Comparison of ENCODE assay signal across 28 cellular contexts in the genomic region with DNA sequence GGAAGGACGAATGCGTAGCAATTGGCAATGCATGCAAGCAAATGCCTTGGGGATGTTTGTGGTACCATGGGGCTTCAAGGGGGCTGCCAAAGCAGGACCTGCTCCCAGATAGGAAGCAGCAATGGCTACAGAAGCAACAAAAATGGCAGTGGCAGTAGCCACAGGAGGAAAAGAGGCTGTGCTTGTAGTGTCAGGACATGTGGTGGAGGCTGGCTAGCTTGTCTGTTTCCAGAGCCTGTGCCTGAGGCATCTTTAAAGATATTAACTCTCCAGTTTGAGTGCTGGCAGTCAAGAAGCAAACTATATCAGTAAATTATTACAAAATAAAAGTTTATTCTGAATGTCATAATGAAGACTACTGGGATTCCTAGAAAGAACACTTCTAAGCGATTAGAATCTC.
"Had no signal": no experiment of that assay in that cellular context is flagged by ENCODE, and none has a peak within 500 bp of the region (broad histone marks: within the 10 kb centered on the region; RNA-seq: fewer than 3 reads in every experiment).

No MANE protein-coding gene starts in this region.

- DNase-seq: activated CD4-positive, alpha-beta memory T cell treated with anti-CD3 and anti-CD28 coated beads, Interleukin-2, amount 10 ng/mL, durations not matched to agents 7 days and 5 days; activated CD4-positive, alpha-beta T cell treated with anti-CD3 and anti-CD28 coated beads for 1 hour; activated CD4-positive, alpha-beta T cell treated with anti-CD3 and anti-CD28 coated beads for 4 hours; activated CD4-positive, alpha-beta T cell treated with anti-CD3 and anti-CD28 coated beads, Interleukin-2, amount 10 ng/mL, durations not matched to agents 7 days and 5 days; activated CD4-positive, alpha-beta T cell treated with anti-CD3 and anti-CD28 coated beads, Interleukin-2, amount 50 U/mL, for 4 hours; activated CD8-positive, alpha-beta memory T cell treated with anti-CD3 and anti-CD28 coated beads, Interleukin-2, amount 50 U/mL, for 48 hours; activated effector memory CD4-positive, alpha-beta T cell treated with Interleukin-2 at 50 U/mL for 16 hours; activated gamma-delta T cell treated with Interleukin-2 at 50 U/mL for 16 hours; activated naive CD4-positive, alpha-beta T cell treated with anti-CD3 and anti-CD28 coated beads, Interleukin-2, amount 50 U/mL, for 16 hours; activated naive CD4-positive, alpha-beta T cell treated with Interleukin-2 at 50 U/mL for 16 hours; activated T-cell treated with anti-CD3 and anti-CD28 coated beads for 4 hours; activated T-cell treated with anti-CD3 and anti-CD28 coated beads, Interleukin-2, amount 50 U/mL, for 4 hours; amniotic stem cell; anterior cingulate cortex; dorsolateral prefrontal cortex; effector memory CD4-positive, alpha-beta T cell; endodermal cell; head of caudate nucleus; T-helper 2 cell had no signal

- H3K36me3 ChIP-seq: brain microvascular endothelial cell had no signal

- ATAC-seq: activated T-cell treated with anti-CD3 and anti-CD28 coated beads, Interleukin-2, amount 50 U/mL, for 4 hours; activated T-helper 17 cell treated with anti-CD3 and anti-CD28 coated beads, Interleukin-2, amount 50 U/mL, for 72 hours; esophagus mucosa; WTC11 had no signal

- H3K27me3 ChIP-seq: brain microvascular endothelial cell, dorsolateral prefrontal cortex had no signal

- H3K36me3 Mint-ChIP-seq: activated naive CD8-positive, alpha-beta T cell; WTC11 had no signal

- H3K4me3 Mint-ChIP-seq: activated CD4-positive, alpha-beta memory T cell treated with anti-CD3 and anti-CD28 coated beads, Interleukin-2, amount 10 ng/mL, durations not matched to agents 7 days and 5 days; activated CD4-positive, alpha-beta T cell treated with anti-CD3 and anti-CD28 coated beads, Interleukin-2, amount 10 ng/mL, durations not matched to agents 7 days and 5 days; activated naive CD8-positive, alpha-beta T cell; activated T-cell treated with anti-CD3 and anti-CD28 coated beads, Interleukin-2, amount 50 U/mL, for 4 hours; activated T-helper 17 cell treated with anti-CD3 and anti-CD28 coated beads, Interleukin-2, amount 50 U/mL, for 72 hours; central memory CD8-positive, alpha-beta T cell; dendritic cell treated with granulocyte-macrophage colony-stimulating factor and Interleukin-4, amounts not matched to agents 40 ng/mL and 50 ng/mL, for 4 days; endodermal cell; WTC11 had no signal

- H3K4me1 Mint-ChIP-seq: activated CD4-positive, alpha-beta memory T cell treated with anti-CD3 and anti-CD28 coated beads, Interleukin-2, amount 10 ng/mL, durations not matched to agents 7 days and 5 days; activated CD4-positive, alpha-beta T cell treated with anti-CD3 and anti-CD28 coated beads, Interleukin-2, amount 10 ng/mL, durations not matched to agents 7 days and 5 days; activated T-helper 17 cell treated with anti-CD3 and anti-CD28 coated beads, Interleukin-2, amount 50 U/mL, for 72 hours; central memory CD8-positive, alpha-beta T cell had no signal

- H3K9me3 Mint-ChIP-seq: activated CD4-positive, alpha-beta T cell treated with anti-CD3 and anti-CD28 coated beads, Interleukin-2, amount 10 ng/mL, durations not matched to agents 7 days and 5 days; dendritic cell treated with granulocyte-macrophage colony-stimulating factor and Interleukin-4, amounts not matched to agents 40 ng/mL and 50 ng/mL, for 4 days had no signal

- H3K27me3 Mint-ChIP-seq: activated CD4-positive, alpha-beta memory T cell treated with anti-CD3 and anti-CD28 coated beads, Interleukin-2, amount 10 ng/mL, durations not matched to agents 7 days and 5 days; activated CD4-positive, alpha-beta T cell treated with anti-CD3 and anti-CD28 coated beads, Interleukin-2, amount 10 ng/mL, durations not matched to agents 7 days and 5 days; activated naive CD8-positive, alpha-beta T cell; activated T-helper 17 cell treated with anti-CD3 and anti-CD28 coated beads, Interleukin-2, amount 50 U/mL, for 72 hours; central memory CD8-positive, alpha-beta T cell; dendritic cell treated with granulocyte-macrophage colony-stimulating factor and Interleukin-4, amounts not matched to agents 40 ng/mL and 50 ng/mL, for 4 days had no signal

- H3K27ac Mint-ChIP-seq: activated CD4-positive, alpha-beta memory T cell treated with anti-CD3 and anti-CD28 coated beads, Interleukin-2, amount 10 ng/mL, durations not matched to agents 7 days and 5 days; activated CD4-positive, alpha-beta T cell treated with anti-CD3 and anti-CD28 coated beads, Interleukin-2, amount 10 ng/mL, durations not matched to agents 7 days and 5 days; activated naive CD8-positive, alpha-beta T cell; activated T-helper 17 cell treated with anti-CD3 and anti-CD28 coated beads, Interleukin-2, amount 50 U/mL, for 72 hours; dendritic cell treated with granulocyte-macrophage colony-stimulating factor and Interleukin-4, amounts not matched to agents 40 ng/mL and 50 ng/mL, for 4 days; endodermal cell; WTC11 had no signal

- H3K4me3 ChIP-seq: coronary artery, dorsolateral prefrontal cortex had no signal

- H3K27ac ChIP-seq: brain microvascular endothelial cell, coronary artery, dorsolateral prefrontal cortex, VCaP had no signal
